14 cellular contexts compared by ENCODE assay signal in genomic region chr9:122379340-122379739, GRCh38. TPM values are rescaled to one million over a fixed set of nuclear protein-coding genes. Genes with fewer than 3 reads are reported as not detected.
DNase-seq lines count a peak whose midpoint lies in the region; ATAC-seq and TF ChIP-seq lines count a peak whose summit lies in the region.
"Had no signal": no experiment of that assay in that cellular context is flagged by ENCODE, and none has a peak within 500 bp of the region (broad histone marks: within the 10 kb centered on the region; RNA-seq: fewer than 3 reads in every experiment).

No MANE protein-coding gene starts in this region.

- H3K27me3 Mint-ChIP-seq in activated CD8-positive, alpha-beta T cell treated with anti-CD3 and anti-CD28 coated beads for 36 hours: peaks cover 8% of the 10 kb centered on the region

- H3K4me3 ChIP-seq in HFF-Myc (replicated peaks; ENCODE audit: low read depth, low read length) (no peak overlapping the region), lower lobe of right lung (no peak overlapping the region)

- H3K9me3 Mint-ChIP-seq in activated CD8-positive, alpha-beta T cell treated with anti-CD3 and anti-CD28 coated beads for 36 hours: peaks cover 10% of the 10 kb centered on the region
- H3K9me3 Mint-ChIP-seq: central memory CD8-positive, alpha-beta T cell had no signal

- H3K9me3 ChIP-seq in lower lobe of right lung: no peaks in the 10 kb centered on the region

- H3K4me3 Mint-ChIP-seq in activated CD8-positive, alpha-beta T cell treated with anti-CD3 and anti-CD28 coated beads for 36 hours: no peak overlapping the region
- H3K4me3 Mint-ChIP-seq: central memory CD8-positive, alpha-beta T cell; natural killer cell had no signal

- DNase-seq in NCI-H82 (lab: John Stamatoyannopoulos, UW) (peak; percentile 9), NCI-H82 treated with DMSO at 0.1 percent for 48 hours (lab: John Stamatoyannopoulos, UW; ENCODE audit: unreplicated experiment) (no peak), HFF-Myc (ENCODE audit: extremely low read depth, low read depth) (no peak), lower lobe of right lung (no peak)
- DNase-seq in activated CD8-positive, alpha-beta T cell treated with anti-CD3 and anti-CD28 coated beads for 36 hours: peak; percentile 46
- DNase-seq: activated CD8-positive, alpha-beta memory T cell treated with anti-CD3 and anti-CD28 coated beads, Interleukin-2, amount 50 U/mL, for 4 hours; natural killer cell; NCI-H1105; SIG-M5; stimulated activated CD4-positive, alpha-beta T cell treated with anti-CD3 and anti-CD28 coated beads, Interleukin-4, amount 100 ng/mL, for 1 hour had no signal

- no peaks in the 10 kb centered on the region for H3K27me3 ChIP-seq in lower lobe of right lung (ENCODE audit: low read depth)

- peaks cover 9% of the 10 kb centered on the region for H3K4me1 Mint-ChIP-seq in activated CD8-positive, alpha-beta T cell treated with anti-CD3 and anti-CD28 coated beads for 36 hours (ENCODE audit: low read depth)
- H3K4me1 Mint-ChIP-seq: central memory CD8-positive, alpha-beta T cell had no signal

- TF ChIP-seq CTCF in HFF-Myc (IDR thresholded peaks at IDR 0.05; ENCODE audit: low read depth, low read length, missing control alignments) (peak; percentile 55), lower lobe of right lung (IDR thresholded peaks at IDR 0.05) (peak; percentile 24)
- peak; percentile 63 for TF ChIP-seq CTCF in activated CD8-positive, alpha-beta T cell treated with anti-CD3 and anti-CD28 coated beads for 36 hours (IDR thresholded peaks at IDR 0.05)

- peak; percentile 49 for ATAC-seq in activated CD8-positive, alpha-beta T cell treated with anti-CD3 and anti-CD28 coated beads for 36 hours
- ATAC-seq in lower lobe of right lung: no peak
- no peak for ATAC-seq in HG03432 (IDR thresholded peaks at IDR 0.05; ENCODE audit: unreplicated experiment)
- no peak for ATAC-seq in HG02870 (IDR thresholded peaks at IDR 0.05; ENCODE audit: unreplicated experiment)
- no peak for ATAC-seq in HG03521 (IDR thresholded peaks at IDR 0.05; ENCODE audit: unreplicated experiment)
- ATAC-seq: natural killer cell had no signal

- intact Hi-C loops in activated CD8-positive, alpha-beta T cell treated with anti-CD3 and anti-CD28 coated beads for 36 hours (cut with micrococcal nuclease): loop anchor here (10.0 kb wide), 1 partner anchor 75 kb away; no protein-coding TSS in a partner anchor
- intact Hi-C loops in lower lobe of right lung (cut with DNase I): no loop called here

- no peak overlapping the region for H3K27ac ChIP-seq in lower lobe of right lung

- no peak overlapping the region for H3K27ac Mint-ChIP-seq in activated CD8-positive, alpha-beta T cell treated with anti-CD3 and anti-CD28 coated beads for 36 hours
- H3K27ac Mint-ChIP-seq: natural killer cell had no signal

- peaks cover 19% of the 10 kb centered on the region for H3K4me1 ChIP-seq in lower lobe of right lung

- CTCF ChIA-PET in activated CD8-positive, alpha-beta T cell treated with anti-CD3 and anti-CD28 coated beads for 36 hours (lab: Charles Lee): interaction anchor here (1.4 to 1.6 kb wide), 2 partner anchors 13 to 280 kb away, joined by 4 to 5 read pairs; no protein-coding TSS in a partner anchor

- no peaks in the 10 kb centered on the region for H3K36me3 Mint-ChIP-seq in activated CD8-positive, alpha-beta T cell treated with anti-CD3 and anti-CD28 coated beads for 36 hours (ENCODE audit: low read depth)
- H3K36me3 Mint-ChIP-seq: natural killer cell had no signal

- no peaks in the 10 kb centered on the region for H3K36me3 ChIP-seq in lower lobe of right lung

- POLR2A ChIA-PET in activated CD8-positive, alpha-beta T cell treated with anti-CD3 and anti-CD28 coated beads for 36 hours (lab: Charles Lee): interaction anchor here (1.1 kb wide), 1 partner anchor 286 kb away, joined by 3 read pairs; the partner anchor contains the start of gene TTLL11

RNA-seq across cellular contexts. Expression of gene PTGS1, which starts 8.5 kb away (rescaled TPM):
- under 1 TPM in 1 of 2 experiments, not detected in 1; 0.23 TPM for total RNA-seq in activated CD8-positive, alpha-beta T cell treated with anti-CD3 and anti-CD28 coated beads for 36 hours
- 14.9 TPM for total RNA-seq in lower lobe of right lung

Comparison
In these comparisons a context has a peak if more than half of its experiments do, and no peak if none do; other contexts are left out.
1. DNase-seq: peak in NCI-H82 (single experiment) and activated CD8-positive, alpha-beta T cell treated with anti-CD3 and anti-CD28 coated beads for 36 hours (single experiment); none in NCI-H82 treated with DMSO at 0.1 percent for 48 hours (single experiment), HFF-Myc (single experiment) and lower lobe of right lung (single experiment).
2. RNA of gene PTGS1, which starts 8.5 kb away (total RNA-seq): 14.9 TPM in lower lobe of right lung (single experiment); 0.23 TPM in activated CD8-positive, alpha-beta T cell treated with anti-CD3 and anti-CD28 coated beads for 36 hours; every median in the first group is over 10 times any median in the second.
3. Peak in every context shown above with its lines, with median percentiles within 50 percentile points of each other: CTCF ChIP-seq.